In genomic region chr16:10868562-10869469, GRCh38 we compare ENCODE assay signal across 8 cellular contexts. TPM values are rescaled to one million over a fixed set of nuclear protein-coding genes. Genes with fewer than 3 reads are reported as not detected.
A peak's percentile ranks its signal among the peaks of the same experiment; 100 is the strongest.
DNase-seq lines count a peak whose midpoint lies in the region; ATAC-seq and TF ChIP-seq lines count a peak whose summit lies in the region.

No MANE protein-coding gene starts in this region.

- H3K27ac Mint-ChIP-seq in dendritic cell treated with granulocyte-macrophage colony-stimulating factor and Interleukin-4, amounts not matched to agents 40 ng/mL and 50 ng/mL, for 4 days: peak overlapping the region; percentile 92

- in situ Hi-C loops in gastrocnemius medialis (cut with MboI; ENCODE audit: low sequenced_read_pairs in 4 of 4): no loop called here

- no peak for TF ChIP-seq CTCF in gastrocnemius medialis (IDR thresholded peaks at IDR 0.05 in 4 of 5, conservative IDR thresholded peaks at IDR 0.05 in 1 of 5)

- peak overlapping the region; percentile 85 for H3K4me3 Mint-ChIP-seq in dendritic cell treated with granulocyte-macrophage colony-stimulating factor and Interleukin-4, amounts not matched to agents 40 ng/mL and 50 ng/mL, for 4 days

- peaks cover 5 to 6% of the 10 kb centered on the region in 2 donors for H3K4me1 ChIP-seq in gastrocnemius medialis

- H3K4me3 ChIP-seq in gastrocnemius medialis: peak overlapping the region in 2 of 4 donors; percentile 4 to 6

- H3K9me3 Mint-ChIP-seq in dendritic cell treated with granulocyte-macrophage colony-stimulating factor and Interleukin-4, amounts not matched to agents 40 ng/mL and 50 ng/mL, for 4 days: no peaks in the 10 kb centered on the region

- peaks cover 81% of the 10 kb centered on the region for H3K4me1 Mint-ChIP-seq in dendritic cell treated with granulocyte-macrophage colony-stimulating factor and Interleukin-4, amounts not matched to agents 40 ng/mL and 50 ng/mL, for 4 days (ENCODE audit: low read depth)

- H3K27me3 Mint-ChIP-seq in dendritic cell treated with granulocyte-macrophage colony-stimulating factor and Interleukin-4, amounts not matched to agents 40 ng/mL and 50 ng/mL, for 4 days: no peaks in the 10 kb centered on the region

- no peaks in the 10 kb centered on the region for H3K36me3 ChIP-seq in gastrocnemius medialis

- H3K9me3 ChIP-seq in gastrocnemius medialis: no peaks in the 10 kb centered on the region

- H3K36me3 Mint-ChIP-seq in dendritic cell treated with granulocyte-macrophage colony-stimulating factor and Interleukin-4, amounts not matched to agents 40 ng/mL and 50 ng/mL, for 4 days (ENCODE audit: low read depth): peaks cover 81% of the 10 kb centered on the region

- intact Hi-C loops in dendritic cell treated with granulocyte-macrophage colony-stimulating factor and Interleukin-4, amounts not matched to agents 40 ng/mL and 50 ng/mL, for 4 days (cut with micrococcal nuclease): no loop called here
- intact Hi-C loops in gastrocnemius medialis (cut with DNase I; ENCODE audit: low total_unique reads): no loop called here

- DNase-seq in SIG-M5 treated with dmso at 0.1 percent for 504 hours (lab: John Stamatoyannopoulos, UW; ENCODE audit: unreplicated experiment): peak; percentile 71
- no peak for DNase-seq in SIG-M5 (lab: John Stamatoyannopoulos, UW)
- peak; percentile 38 to 45 for DNase-seq in gastrocnemius medialis
- DNase-seq in NCI-H1105 treated with DMSO at 0.1 percent for 48 hours (lab: John Stamatoyannopoulos, UW): no peak
- no peak for DNase-seq in kidney glomerular epithelial cell (lab: John Stamatoyannopoulos, UW)

- peak; percentile 50 for ATAC-seq in HG03196 (IDR thresholded peaks at IDR 0.05; ENCODE audit: unreplicated experiment)
- ATAC-seq in gastrocnemius medialis: peak; percentile 37 to 40
- ATAC-seq in GM18858 (IDR thresholded peaks at IDR 0.05; ENCODE audit: unreplicated experiment): no peak

- peak; percentile 6 to 25 for TF ChIP-seq POLR2A in gastrocnemius medialis (IDR thresholded peaks at IDR 0.05)

- peak overlapping the region in 3 of 4 donors; percentile 24 to 62 (median 56) for H3K27ac ChIP-seq in gastrocnemius medialis

- H3K27me3 ChIP-seq in gastrocnemius medialis: no peaks in the 10 kb centered on the region

RNA-seq across cellular contexts. Expression of gene CIITA, which starts 8.2 kb away (rescaled TPM):
- 1 to 10 TPM; 2.3 to 9.1 (median 5.1) TPM for total RNA-seq in gastrocnemius medialis

RNA-seq across cellular contexts. Expression of gene TVP23A, which starts 50.2 kb away (rescaled TPM):
- total RNA-seq in gastrocnemius medialis: not detected

Comparison
In these comparisons a context has a peak if more than half of its experiments do, and no peak if none do; other contexts are left out.
1. DNase-seq: peak in SIG-M5 treated with dmso at 0.1 percent for 504 hours (single experiment) and gastrocnemius medialis (2 of 2); none in SIG-M5 (single experiment), NCI-H1105 treated with DMSO at 0.1 percent for 48 hours (single experiment) and kidney glomerular epithelial cell (single experiment).